14 cellular contexts compared by ENCODE assay signal in genomic region chr6:14671261-14671681, GRCh38.
DNase-seq lines count a peak whose midpoint lies in the region; ATAC-seq, FAIRE-seq and TF ChIP-seq lines count a peak whose summit lies in the region.
"Had no signal": no experiment of that assay in that cellular context is flagged by ENCODE, and none has a peak within 500 bp of the region (broad histone marks: within the 10 kb centered on the region; RNA-seq: fewer than 3 reads in every experiment).

No MANE protein-coding gene starts in this region.

- no peaks in the 10 kb centered on the region for H3K9me3 ChIP-seq in RWPE2 (ENCODE audit: severe bottlenecking)
- no peaks in the 10 kb centered on the region for H3K9me3 ChIP-seq in gastroesophageal sphincter
- H3K9me3 ChIP-seq in stomach = no peaks in the 10 kb centered on the region
- H3K9me3 ChIP-seq: A549 had no signal

- no peak overlapping the region for H3K27ac Mint-ChIP-seq in activated naive CD4-positive, alpha-beta T cell treated with anti-CD3 and anti-CD28 coated beads, Interleukin-2, amount 10 ng/mL, durations not matched to agents 7 days and 5 days

- peak overlapping the region; percentile 60 for H3K27ac ChIP-seq in RWPE2 (ENCODE audit: poor library complexity, severe bottlenecking)
- H3K27ac ChIP-seq in gastroesophageal sphincter = no peak overlapping the region
- no peak overlapping the region for H3K27ac ChIP-seq in stomach
- H3K27ac ChIP-seq: A549, coronary artery had no signal

- TF ChIP-seq CTCF in RWPE2 (IDR thresholded peaks at IDR 0.05; ENCODE audit: poor library complexity, severe bottlenecking) = no peak
- TF ChIP-seq CTCF in gastroesophageal sphincter (IDR thresholded peaks at IDR 0.05) = no peak
- no peak for TF ChIP-seq CTCF in stomach (IDR thresholded peaks at IDR 0.05)

- peaks cover 20% of the 10 kb centered on the region for H3K27me3 Mint-ChIP-seq in activated naive CD4-positive, alpha-beta T cell treated with anti-CD3 and anti-CD28 coated beads, Interleukin-2, amount 10 ng/mL, durations not matched to agents 7 days and 5 days
- H3K27me3 Mint-ChIP-seq: naive B cell had no signal

- H3K9me3 Mint-ChIP-seq in activated naive CD4-positive, alpha-beta T cell treated with anti-CD3 and anti-CD28 coated beads, Interleukin-2, amount 10 ng/mL, durations not matched to agents 7 days and 5 days = no peaks in the 10 kb centered on the region

- H3K36me3 Mint-ChIP-seq in activated naive CD4-positive, alpha-beta T cell treated with anti-CD3 and anti-CD28 coated beads, Interleukin-2, amount 10 ng/mL, durations not matched to agents 7 days and 5 days = no peaks in the 10 kb centered on the region

- WGBS in gastroesophageal sphincter (ENCODE audit: low coverage in 1 of 2), 2 donors = 25% methylated on average over 1 of the region's 1 CpG; no CpG with 5 or more reads in 1 of the 2 donors
- 10 to 31% (median 26%) methylated on average over 1 of the region's 1 CpG for WGBS in stomach, 5 donors

- H3K4me3 ChIP-seq in RWPE2 (ENCODE audit: severe bottlenecking) (no peak overlapping the region), gastroesophageal sphincter (no peak overlapping the region), stomach (no peak overlapping the region)
- H3K4me3 ChIP-seq: A549, coronary artery had no signal

- FAIRE-seq in frontal cortex (lab: Jason Lieb, UNC) = no peak
- FAIRE-seq: A549 had no signal

- TF ChIP-seq POLR2A in gastroesophageal sphincter (IDR thresholded peaks at IDR 0.05) = no peak
- TF ChIP-seq POLR2A in stomach (IDR thresholded peaks at IDR 0.05) = no peak

- intact Hi-C loops in stomach (cut with DNase I; ENCODE audit: low total_unique reads) = no loop called here

- no peak overlapping the region for H3K4me3 Mint-ChIP-seq in activated naive CD4-positive, alpha-beta T cell treated with anti-CD3 and anti-CD28 coated beads, Interleukin-2, amount 10 ng/mL, durations not matched to agents 7 days and 5 days

- CTCF ChIA-PET in activated naive CD4-positive, alpha-beta T cell treated with anti-CD3 and anti-CD28 coated beads, Interleukin-2, amount 10 ng/mL, durations not matched to agents 7 days and 5 days (lab: Charles Lee) = interaction anchor here (0.6 kb wide), 1 partner anchor 9 kb away, joined by 3 read pairs; no protein-coding TSS in a partner anchor

- H3K36me3 ChIP-seq in RWPE2 (ENCODE audit: low read depth) = no peaks in the 10 kb centered on the region
- H3K36me3 ChIP-seq in gastroesophageal sphincter = no peaks in the 10 kb centered on the region
- H3K36me3 ChIP-seq in stomach = no peaks in the 10 kb centered on the region

- peaks cover 5% of the 10 kb centered on the region for H3K4me1 Mint-ChIP-seq in activated naive CD4-positive, alpha-beta T cell treated with anti-CD3 and anti-CD28 coated beads, Interleukin-2, amount 10 ng/mL, durations not matched to agents 7 days and 5 days

- DNase-seq in NCI-H446 (lab: John Stamatoyannopoulos, UW) = peak; percentile 9 to 66
- no peak for DNase-seq in NCI-H446 treated with DMSO at 0.1 percent for 48 hours (lab: John Stamatoyannopoulos, UW)
- DNase-seq in RWPE2 (ENCODE audit: low spot score) = no peak
- peak; percentile 65 for DNase-seq in stomach
- DNase-seq in frontal cortex (ENCODE audit: low spot score in 2 of 2) = no peak
- no peak for DNase-seq in T-helper 1 cell
- DNase-seq in activated naive CD4-positive, alpha-beta T cell treated with anti-CD3 and anti-CD28 coated beads, Interleukin-2, amount 10 ng/mL, durations not matched to agents 7 days and 5 days = no peak
- DNase-seq: activated T-cell treated with anti-CD3 and anti-CD28 coated beads for 4 hours; GF-D8; naive B cell; stimulated activated naive CD8-positive, alpha-beta T cell treated with anti-CD3 and anti-CD28 coated beads, Interleukin-15, Interleukin-2, amounts not matched to agents 100 U/mL and 50 U/mL, for 24 hours had no signal

- H3K4me1 ChIP-seq in RWPE2 (ENCODE audit: insufficient read depth, poor library complexity, severe bottlenecking) = peaks cover 5% of the 10 kb centered on the region
- H3K4me1 ChIP-seq in gastroesophageal sphincter = peaks cover 0 to 7% (median 0%) of the 10 kb centered on the region in 3 donors
- peaks cover 4 to 18% (median 14%) of the 10 kb centered on the region in 4 donors for H3K4me1 ChIP-seq in stomach

- ATAC-seq in RWPE2 (ENCODE audit: low read depth) (peak; percentile 43), gastroesophageal sphincter (peak; percentile 22)
- ATAC-seq: A549; stimulated activated naive CD8-positive, alpha-beta T cell treated with anti-CD3 and anti-CD28 coated beads, Interleukin-15, Interleukin-2, amounts not matched to agents 100 U/mL and 50 U/mL, for 24 hours had no signal

- no peaks in the 10 kb centered on the region for H3K27me3 ChIP-seq in RWPE2 (ENCODE audit: insufficient read depth, poor library complexity, severe bottlenecking)
- no peaks in the 10 kb centered on the region for H3K27me3 ChIP-seq in gastroesophageal sphincter
- no peaks in the 10 kb centered on the region for H3K27me3 ChIP-seq in stomach

- TF ChIP-seq EP300 in gastroesophageal sphincter (IDR thresholded peaks at IDR 0.05) (no peak), stomach (IDR thresholded peaks at IDR 0.05) (no peak)

Comparison
In these comparisons a context has a peak if more than half of its experiments do, and no peak if none do; other contexts are left out.
1. DNase-seq: peak in NCI-H446 (2 of 2) and stomach (single experiment); none in NCI-H446 treated with DMSO at 0.1 percent for 48 hours (single experiment), RWPE2 (single experiment), frontal cortex (0 of 2), T-helper 1 cell (0 of 5) and activated naive CD4-positive, alpha-beta T cell treated with anti-CD3 and anti-CD28 coated beads, Interleukin-2, amount 10 ng/mL, durations not matched to agents 7 days and 5 days (single experiment).